In genomic region chr21:16159213-16159970, GRCh38 we compare ENCODE assay signal across 1 cellular context.
TF ChIP-seq lines count a peak whose summit lies in the region.

No MANE protein-coding gene starts in this region.

TF ChIP-seq in WTC11, 78 proteins besides CTCF, POLR2A, EP300 and RAD21 (continued from another document):
- TF ChIP-seq, protein P1, sequence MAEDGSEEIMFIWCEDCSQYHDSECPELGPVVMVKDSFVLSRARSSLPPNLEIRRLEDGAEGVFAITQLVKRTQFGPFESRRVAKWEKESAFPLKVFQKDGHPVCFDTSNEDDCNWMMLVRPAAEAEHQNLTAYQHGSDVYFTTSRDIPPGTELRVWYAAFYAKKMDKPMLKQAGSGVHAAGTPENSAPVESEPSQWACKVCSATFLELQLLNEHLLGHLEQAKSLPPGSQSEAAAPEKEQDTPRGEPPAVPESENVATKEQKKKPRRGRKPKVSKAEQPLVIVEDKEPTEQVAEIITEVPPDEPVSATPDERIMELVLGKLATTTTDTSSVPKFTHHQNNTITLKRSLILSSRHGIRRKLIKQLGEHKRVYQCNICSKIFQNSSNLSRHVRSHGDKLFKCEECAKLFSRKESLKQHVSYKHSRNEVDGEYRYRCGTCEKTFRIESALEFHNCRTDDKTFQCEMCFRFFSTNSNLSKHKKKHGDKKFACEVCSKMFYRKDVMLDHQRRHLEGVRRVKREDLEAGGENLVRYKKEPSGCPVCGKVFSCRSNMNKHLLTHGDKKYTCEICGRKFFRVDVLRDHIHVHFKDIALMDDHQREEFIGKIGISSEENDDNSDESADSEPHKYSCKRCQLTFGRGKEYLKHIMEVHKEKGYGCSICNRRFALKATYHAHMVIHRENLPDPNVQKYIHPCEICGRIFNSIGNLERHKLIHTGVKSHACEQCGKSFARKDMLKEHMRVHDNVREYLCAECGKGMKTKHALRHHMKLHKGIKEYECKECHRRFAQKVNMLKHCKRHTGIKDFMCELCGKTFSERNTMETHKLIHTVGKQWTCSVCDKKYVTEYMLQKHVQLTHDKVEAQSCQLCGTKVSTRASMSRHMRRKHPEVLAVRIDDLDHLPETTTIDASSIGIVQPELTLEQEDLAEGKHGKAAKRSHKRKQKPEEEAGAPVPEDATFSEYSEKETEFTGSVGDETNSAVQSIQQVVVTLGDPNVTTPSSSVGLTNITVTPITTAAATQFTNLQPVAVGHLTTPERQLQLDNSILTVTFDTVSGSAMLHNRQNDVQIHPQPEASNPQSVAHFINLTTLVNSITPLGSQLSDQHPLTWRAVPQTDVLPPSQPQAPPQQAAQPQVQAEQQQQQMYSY (CRISPR knock-in tag; IDR thresholded peaks at IDR 0.05): no peak
- TF ChIP-seq PRRX2 (CRISPR knock-in tag; IDR thresholded peaks at IDR 0.05) (no peak), ZNF512 (CRISPR knock-in tag; IDR thresholded peaks at IDR 0.05; ENCODE audit: borderline replicate concordance) (no peak), AFF4 (CRISPR knock-in tag; IDR thresholded peaks at IDR 0.05; ENCODE audit: borderline replicate concordance) (no peak), GRHL2 (CRISPR knock-in tag; IDR thresholded peaks at IDR 0.05; ENCODE audit: insufficient replicate concordance, severe bottlenecking) (no peak), CREB1 (CRISPR knock-in tag; IDR thresholded peaks at IDR 0.05) (no peak)
- TF ChIP-seq, protein P2, sequence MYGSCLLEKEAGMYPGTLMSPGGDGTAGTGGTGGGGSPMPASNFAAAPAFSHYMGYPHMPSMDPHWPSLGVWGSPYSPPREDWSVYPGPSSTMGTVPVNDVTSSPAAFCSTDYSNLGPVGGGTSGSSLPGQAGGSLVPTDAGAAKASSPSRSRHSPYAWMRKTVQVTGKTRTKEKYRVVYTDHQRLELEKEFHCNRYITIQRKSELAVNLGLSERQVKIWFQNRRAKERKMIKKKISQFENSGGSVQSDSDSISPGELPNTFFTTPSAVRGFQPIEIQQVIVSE (CRISPR knock-in tag; IDR thresholded peaks at IDR 0.05; ENCODE audit: borderline replicate concordance): no peak
